1 cellular context compared by ENCODE assay signal in genomic region chr1:32892368-32893197, GRCh38.
TF ChIP-seq lines count a peak whose summit lies in the region.

No MANE protein-coding gene starts in this region.

TF ChIP-seq in WTC11, 78 proteins besides CTCF, POLR2A, EP300 and RAD21 (continued from another document and continues in another):
- no peak for TF ChIP-seq ZNF512 (CRISPR knock-in tag; IDR thresholded peaks at IDR 0.05; ENCODE audit: borderline replicate concordance)
- TF ChIP-seq EMX1 (CRISPR knock-in tag; IDR thresholded peaks at IDR 0.05), result no peak
- no peak for TF ChIP-seq IRF1 (CRISPR knock-in tag; IDR thresholded peaks at IDR 0.05)
- no peak for TF ChIP-seq ZNF263 (CRISPR knock-in tag; IDR thresholded peaks at IDR 0.05; ENCODE audit: low read depth)
- no peak for TF ChIP-seq ATF1 (CRISPR knock-in tag; IDR thresholded peaks at IDR 0.05)
- no peak; the same call in 1 of the 2 replicates for TF ChIP-seq ZNF416 (CRISPR knock-in tag; IDR thresholded peaks at IDR 0.05)
- TF ChIP-seq SP1 (CRISPR knock-in tag; conservative IDR thresholded peaks at IDR 0.05), result peak; percentile 94
- TF ChIP-seq RELA (CRISPR knock-in tag; IDR thresholded peaks at IDR 0.05; ENCODE audit: borderline replicate concordance), result no peak
- no peak for TF ChIP-seq PRRX2 (CRISPR knock-in tag; IDR thresholded peaks at IDR 0.05)
- TF ChIP-seq E2F4 (CRISPR knock-in tag; IDR thresholded peaks at IDR 0.05; ENCODE audit: borderline replicate concordance, low read depth), result no peak
- TF ChIP-seq NFATC4 (CRISPR knock-in tag; IDR thresholded peaks at IDR 0.05), result no peak
- TF ChIP-seq CREM (CRISPR knock-in tag; IDR thresholded peaks at IDR 0.05), result no peak
- TF ChIP-seq MYBL2 (CRISPR knock-in tag; IDR thresholded peaks at IDR 0.05), result no peak
- peak; percentile 84 for TF ChIP-seq ZNF232 (CRISPR knock-in tag; IDR thresholded peaks at IDR 0.05)
- no peak for TF ChIP-seq RORB (CRISPR knock-in tag; IDR thresholded peaks at IDR 0.05)
- TF ChIP-seq NR1H2 (CRISPR knock-in tag; IDR thresholded peaks at IDR 0.05), result no peak
- TF ChIP-seq USF2 (CRISPR knock-in tag; IDR thresholded peaks at IDR 0.05), result no peak
- TF ChIP-seq NR2C2 (CRISPR knock-in tag; IDR thresholded peaks at IDR 0.05), result 0 out of 2 replicates have a peak, but pooled peaks have one; percentile 45
- no peak for TF ChIP-seq SOX15 (CRISPR knock-in tag; IDR thresholded peaks at IDR 0.05)
- peak; percentile 72; the same call in 1 of the 2 replicates for TF ChIP-seq FOXP1 (CRISPR knock-in tag; IDR thresholded peaks at IDR 0.05; ENCODE audit: borderline replicate concordance)
- peak; percentile 90 for TF ChIP-seq HMGXB4 (CRISPR knock-in tag; IDR thresholded peaks at IDR 0.05)
- no peak for TF ChIP-seq E2F1 (CRISPR knock-in tag; IDR thresholded peaks at IDR 0.05)
- TF ChIP-seq KAT7 (CRISPR knock-in tag; IDR thresholded peaks at IDR 0.05; ENCODE audit: borderline replicate concordance), result no peak
- no peak for TF ChIP-seq AR (CRISPR knock-in tag; IDR thresholded peaks at IDR 0.05)
- no peak for TF ChIP-seq SMAD4 (CRISPR knock-in tag; IDR thresholded peaks at IDR 0.05)
- no peak for TF ChIP-seq ETV6 (CRISPR knock-in tag; IDR thresholded peaks at IDR 0.05)
- no peak for TF ChIP-seq GABPB1 (CRISPR knock-in tag; IDR thresholded peaks at IDR 0.05)
- no peak for TF ChIP-seq ATF6 (CRISPR knock-in tag; IDR thresholded peaks at IDR 0.05)
- TF ChIP-seq TCF7 (CRISPR knock-in tag; IDR thresholded peaks at IDR 0.05; ENCODE audit: low read depth), result no peak
- no peak for TF ChIP-seq CBFB (CRISPR knock-in tag; IDR thresholded peaks at IDR 0.05; ENCODE audit: low read depth)
- TF ChIP-seq STAT6 (CRISPR knock-in tag; conservative IDR thresholded peaks at IDR 0.05; ENCODE audit: low read depth), result no peak
- TF ChIP-seq ESRRA (CRISPR knock-in tag; IDR thresholded peaks at IDR 0.05; ENCODE audit: borderline replicate concordance), result no peak; the same call in 1 of the 2 replicates
- no peak for TF ChIP-seq AFF4 (CRISPR knock-in tag; IDR thresholded peaks at IDR 0.05; ENCODE audit: borderline replicate concordance)
- no peak for TF ChIP-seq JAZF1 (CRISPR knock-in tag; IDR thresholded peaks at IDR 0.05)
- TF ChIP-seq HMGA2 (CRISPR knock-in tag; IDR thresholded peaks at IDR 0.05), result no peak
- no peak for TF ChIP-seq CDX4 (CRISPR knock-in tag; IDR thresholded peaks at IDR 0.05; ENCODE audit: borderline replicate concordance)
- TF ChIP-seq E2F5 (CRISPR knock-in tag; IDR thresholded peaks at IDR 0.05), result peak; percentile 36; the same call in 1 of the 2 replicates
- no peak for TF ChIP-seq ZNF219 (CRISPR knock-in tag; IDR thresholded peaks at IDR 0.05; ENCODE audit: borderline replicate concordance)
- TF ChIP-seq ZNF121 (CRISPR knock-in tag; IDR thresholded peaks at IDR 0.05), result no peak
- no peak for TF ChIP-seq ZNF396 (CRISPR knock-in tag; IDR thresholded peaks at IDR 0.05; ENCODE audit: borderline replicate concordance)
- TF ChIP-seq TEAD1 (CRISPR knock-in tag; IDR thresholded peaks at IDR 0.05), result peak; percentile 86; the same call in 1 of the 2 replicates
- TF ChIP-seq ZNF138 (CRISPR knock-in tag; conservative IDR thresholded peaks at IDR 0.05), result no peak
